Comparison of ENCODE assay signal across 8 cellular contexts in genomic region chr15:63505842-63506222, GRCh38. TPM values are rescaled to one million over a fixed set of nuclear protein-coding genes. Genes with fewer than 3 reads are reported as not detected.
A peak's percentile ranks its signal among the peaks of the same experiment; 100 is the strongest.
DNase-seq lines count a peak whose midpoint lies in the region; ATAC-seq, FAIRE-seq and TF ChIP-seq lines count a peak whose summit lies in the region.

No MANE protein-coding gene starts in this region.

- peak overlapping the region; percentile 90 for H3K27ac Mint-ChIP-seq in memory B cell

- CTCF ChIA-PET in K562 (lab: Yijun Ruan, JAX; ENCODE audit: low intra/inter-chr PET ratio) = no interaction called here

- peak overlapping the region; percentile 89 for H3K4me2 ChIP-seq in K562 (ENCODE audit: insufficient read depth, low read length)

- H3K27ac ChIP-seq in cardiac muscle cell (peak overlapping the region; percentile 41), K562 (ENCODE audit: extremely low read depth, low read depth, low read length) (peak overlapping the region; percentile 93), upper lobe of left lung (peak overlapping the region; percentile 97 to 99 (median 98))

- TF ChIP-seq CTCF in cardiac muscle cell (IDR thresholded peaks at IDR 0.05; ENCODE audit: low read depth, low read length) = no peak
- TF ChIP-seq CTCF in K562 (IDR thresholded peaks at IDR 0.05 in 2 of 3, conservative IDR thresholded peaks at IDR 0.05 in 1 of 3; ENCODE audit: insufficient read depth in 2 of 3, low read depth in 1 of 3, low read length in 3 of 3) = no peak
- peak in 1 of 6 experiments; percentile 2 for TF ChIP-seq CTCF in upper lobe of left lung (IDR thresholded peaks at IDR 0.05)

- TF ChIP-seq POLR2A in K562 (conservative IDR thresholded peaks at IDR 0.05) = no peak
- TF ChIP-seq POLR2A in upper lobe of left lung (IDR thresholded peaks at IDR 0.05) = no peak

- intact Hi-C loops in left ventricle myocardium superior (cut with micrococcal nuclease) (no loop called here), K562 (cut with micrococcal nuclease) (loop anchor here (1.0 to 5.0 kb wide), 2 partner anchors 40 to 51 kb away; no protein-coding TSS in a partner anchor)

- in situ Hi-C loops in K562 (cut with MboI) = no loop called here

- peaks cover 58% of the 10 kb centered on the region for H3K4me1 Mint-ChIP-seq in memory B cell

- H3K9me3 Mint-ChIP-seq in memory B cell = no peaks in the 10 kb centered on the region

- H4K20me1 ChIP-seq in K562 (replicated peaks; ENCODE audit: control insufficient read depth, insufficient read depth, low read length) = peaks cover 20% of the 10 kb centered on the region; the same call in 1 of the 2 replicates

- H3K4me3 ChIP-seq in cardiac muscle cell (peak overlapping the region; percentile 55), K562 (peak overlapping the region; percentile 87), upper lobe of left lung (peak overlapping the region; percentile 69 to 91 (median 80))

- H3K9me3 ChIP-seq in cardiac muscle cell (ENCODE audit: low read depth) (no peaks in the 10 kb centered on the region), K562 (replicated peaks; ENCODE audit: control insufficient read depth, insufficient read depth, low read depth, low read length) (no peaks in the 10 kb centered on the region), upper lobe of left lung (no peaks in the 10 kb centered on the region)

- H3K4me3 Mint-ChIP-seq in memory B cell = peak overlapping the region; percentile 92

- ATAC-seq in left ventricle myocardium superior (no peak), K562 (no peak), memory B cell (ENCODE audit: low read depth) (no peak), upper lobe of left lung (ENCODE audit: low FRiP score in 2 of 2) (no peak)

- peaks cover 64% of the 10 kb centered on the region for H3K79me2 ChIP-seq in K562 (ENCODE audit: control insufficient read depth, insufficient read depth, low read length)

- H3K36me3 ChIP-seq in cardiac muscle cell = no peaks in the 10 kb centered on the region
- peaks cover 5% of the 10 kb centered on the region; the same call in 1 of the 3 replicates for H3K36me3 ChIP-seq in K562 (ENCODE audit: control insufficient read depth, insufficient read depth, low read length)
- no peaks in the 10 kb centered on the region for H3K36me3 ChIP-seq in upper lobe of left lung

- DNase-seq in cardiac muscle cell (ENCODE audit: low read depth in 1 of 2, low spot score in 1 of 2) (no peak), left ventricle myocardium superior (no peak), K562 (ENCODE audit: extremely low read depth in 1 of 4, low spot score in 3 of 4) (no peak), memory B cell (ENCODE audit: low spot score in 2 of 2) (no peak), upper lobe of left lung (no peak), HUDEP-2 (lab: John Stamatoyannopoulos, UW; ENCODE audit: unreplicated experiment in 76 of 76) (no peak), mesenteric fat pad (ENCODE audit: low spot score) (no peak), AG08396 (ENCODE audit: low spot score) (no peak)

- TF ChIP-seq RAD21 in K562 (CRISPR knock-in tag; conservative IDR thresholded peaks at IDR 0.05 in 1 of 2, IDR thresholded peaks at IDR 0.05 in 1 of 2) = no peak

- TF ChIP-seq EP300 in K562 (IDR thresholded peaks at IDR 0.05; ENCODE audit: low read length) = no peak
- TF ChIP-seq EP300 in upper lobe of left lung (IDR thresholded peaks at IDR 0.05) = no peak

- no peaks in the 10 kb centered on the region for H3K27me3 Mint-ChIP-seq in memory B cell

- no peaks in the 10 kb centered on the region for H3K36me3 Mint-ChIP-seq in memory B cell

- POLR2A ChIA-PET in K562 (lab: Yijun Ruan, JAX) = interaction anchor here (0.7 to 5.4 kb wide), 10 partner anchors 8 to 246 kb away, joined by 3 to 51 read pairs (median 3); no protein-coding TSS in a partner anchor

- peaks cover 6% of the 10 kb centered on the region for H3K9me1 ChIP-seq in K562 (ENCODE audit: control insufficient read depth, insufficient read depth, low read length)

- 2% methylated on average over 8 of the region's 8 CpGs for WGBS in K562 (ENCODE audit: insufficient coverage, low coverage, missing lambda C conversion rate)
- 8 to 9% methylated on average over 8 of the region's 8 CpGs for WGBS in upper lobe of left lung, 2 donors

- peak overlapping the region; percentile 66 for H2AFZ ChIP-seq in K562 (ENCODE audit: low read depth, low read length)

- H3K9ac ChIP-seq in K562 (ENCODE audit: insufficient read depth in 1 of 2, low read depth in 2 of 2, low read length in 2 of 2) = peak overlapping the region; percentile 89 to 99; a peak in 3 of 4 replicates

- H3K4me1 ChIP-seq in cardiac muscle cell (ENCODE audit: low read depth) = peaks cover 26% of the 10 kb centered on the region
- peaks cover 23 to 52% of the 10 kb centered on the region in 2 experiments for H3K4me1 ChIP-seq in K562 (replicated peaks in 1 of 2; ENCODE audit: control insufficient read depth in 2 of 2, insufficient read depth in 2 of 2, low read length in 2 of 2)
- H3K4me1 ChIP-seq in upper lobe of left lung = peaks cover 66 to 78% (median 72%) of the 10 kb centered on the region in 4 donors

- FAIRE-seq in K562 (lab: Jason Lieb, UNC) = no peak

- TSS peak; percentile 38 for BruUV-seq in K562 (replicated peaks; lab: Mats Ljungman, UMichigan)

- H3K27me3 ChIP-seq in cardiac muscle cell (peaks cover 23% of the 10 kb centered on the region), K562 (ENCODE audit: control insufficient read depth in 2 of 2, insufficient read depth in 2 of 2, low read length in 2 of 2) (no peaks in the 10 kb centered on the region), upper lobe of left lung (no peaks in the 10 kb centered on the region)

TF ChIP-seq in K562, 482 proteins besides CTCF, POLR2A, EP300 and RAD21 (continues in another document):
- no peak for TF ChIP-seq JUND (IDR thresholded peaks at IDR 0.05; ENCODE audit: borderline replicate concordance, low read depth, low read length)
- TF ChIP-seq JUND (tag; IDR thresholded peaks at IDR 0.05; ENCODE audit: borderline replicate concordance, low read depth, low read length) = 0 out of 3 replicates have a peak, but pooled peaks have one; percentile 6
- TF ChIP-seq AFF1 (IDR thresholded peaks at IDR 0.05; ENCODE audit: low read depth in 1 of 2, partially characterized antibody in 2 of 2) = peak in 1 of 2 experiments; percentile 28

RNA-seq across cellular contexts. Expression of gene USP3, which starts 1.4 kb away (rescaled TPM):
- total RNA-seq in cardiac muscle cell = 23.8 and 26.0 TPM in 2 replicates
- polyA plus RNA-seq in cardiac muscle cell = 20.2 and 25.9 TPM in 2 replicates
- total RNA-seq in left ventricle myocardium superior = 18.1 TPM
- total RNA-seq in K562 (2011; cell fraction: chromatin; rRNA removed; ENCODE audit: low replicate concordance) = 55.7 and 143 TPM in 2 replicates
- total RNA-seq in K562 (2011; cell fraction: nucleolus; rRNA removed) = 31.0 and 37.8 TPM in 2 replicates
- total RNA-seq in K562 (2011; cell fraction: nucleoplasm; rRNA removed) = 72.7 and 100 TPM in 2 replicates
- total RNA-seq in K562 (2014; rRNA removed) = 21.7 and 31.2 TPM in 2 replicates
- 49.7 and 50.3 TPM in 2 replicates for total RNA-seq in K562 (2014; rRNA removed; fragmentation: Illumina TruSeq; extraction: Trizol)
- 44.6 and 46.1 TPM in 2 replicates for total RNA-seq in K562 (2015; rRNA removed; fragmentation: Illumina TruSeq; extraction: Trizol)
- total RNA-seq in K562 (2021) = 48.8 and 54.3 TPM in 2 replicates
- 17.3 and 23.1 TPM in 2 replicates for polyA plus RNA-seq in K562 (2011; rRNA removed)
- polyA plus RNA-seq in K562 (2011; cell fraction: cytosol; rRNA removed) = 12.0 and 15.1 TPM in 2 replicates
- polyA plus RNA-seq in K562 (2011; cell fraction: nucleus; rRNA removed) = 47.4 and 78.4 TPM in 2 replicates
- polyA plus RNA-seq in K562 (2012) = 29.3 and 55.6 TPM in 2 replicates
- polyA plus RNA-seq in K562 (2014; fragmentation: Illumina TruSeq; extraction: Trizol) = 38.7 and 42.8 TPM in 2 replicates
- polyA plus RNA-seq in K562 (2014; fragmentation: Nextera tagmentation; extraction: Ambion mirVana) = 10 to 100 TPM; 24.3 to 34.8 TPM
- 19.5 and 21.2 TPM in 2 replicates for polyA plus RNA-seq in K562 (2014; rRNA removed)
- 35.6 and 53.7 TPM in 2 replicates for polyA minus RNA-seq in K562 (2011; rRNA and poly(A)+ RNA removed)
- polyA minus RNA-seq in K562 (2011; cell fraction: cytosol; rRNA and poly(A)+ RNA removed) = 23.0 and 36.5 TPM in 2 replicates
- 50.5 and 79.3 TPM in 2 replicates for polyA minus RNA-seq in K562 (2011; cell fraction: nucleus; rRNA and poly(A)+ RNA removed)
- 10 to 100 TPM; 45.7 to 87.0 (median 63.8) TPM for total RNA-seq in upper lobe of left lung
- total RNA-seq in mesenteric fat pad = 54.7 TPM

Comparison
In these comparisons a context has a peak if more than half of its experiments do, and no peak if none do; other contexts are left out.
1. H3K27ac ChIP-seq: peak in every context shown above with its lines; median percentile 98 in upper lobe of left lung; 93 in K562; 41 in cardiac muscle cell.